In the genomic region with DNA sequence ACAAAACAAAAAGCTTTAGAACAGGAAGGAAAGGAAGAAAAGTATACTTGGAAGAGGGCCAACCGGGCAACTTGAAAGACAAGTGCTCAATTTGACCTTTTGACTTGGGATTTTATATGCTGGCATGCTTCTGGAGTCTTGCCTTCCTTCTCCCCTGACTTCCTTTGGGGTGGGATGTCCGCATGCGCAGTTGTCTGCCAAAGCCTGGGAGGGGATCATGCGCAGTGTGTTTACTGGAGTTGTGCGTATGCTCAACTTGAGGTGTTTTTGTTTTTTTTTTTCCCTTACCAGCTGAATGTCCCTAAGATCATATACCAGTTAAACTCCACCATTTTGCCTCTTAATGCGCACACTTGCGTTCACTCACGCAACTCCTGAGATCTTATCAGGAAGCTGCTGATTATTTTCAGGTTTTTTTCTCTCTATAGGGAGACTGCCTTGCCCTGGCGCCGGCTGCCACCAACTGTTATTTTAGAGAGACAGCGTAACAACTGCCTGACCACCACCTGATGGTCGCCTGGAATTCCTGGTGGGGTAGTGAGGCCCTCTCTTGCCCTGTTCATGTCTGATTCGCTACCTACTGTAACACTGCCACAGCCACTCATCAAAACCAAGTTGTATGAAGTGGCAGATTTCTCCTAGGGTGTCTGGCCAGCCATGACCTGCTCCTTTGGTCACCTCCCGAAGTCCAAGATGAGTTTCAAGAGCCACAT, we compare ENCODE assay signal across 22 cellular contexts.
"Had no signal": no experiment of that assay in that cellular context is flagged by ENCODE, and none has a peak within 500 bp of the region (broad histone marks: within the 10 kb centered on the region; RNA-seq: fewer than 3 reads in every experiment).

No MANE protein-coding gene starts in this region.

- DNase-seq: effector CD4-positive, alpha-beta T cell; endodermal cell; erythroblast; heart left ventricle; hippocampal formation; left colon; left ventricle myocardium superior; naive thymus-derived CD8-positive, alpha-beta T cell; posterior cingulate gyrus; spleen; stimulated activated CD4-positive, alpha-beta T cell treated with anti-CD3 and anti-CD28 coated beads, Interleukin-15, amount 100 ng/mL, for 24 hours; stimulated activated CD4-positive, alpha-beta T cell treated with anti-CD3 and anti-CD28 coated beads, Interleukin-1b, Interleukin-23, amount 100 ng/mL, for 48 hours; stimulated activated CD4-positive, alpha-beta T cell treated with anti-CD3 and anti-CD28 coated beads, Interleukin-4, amount 100 ng/mL, for 24 hours; stimulated activated naive B cell treated with anti-CD40 and anti-IgM and Interleukin-4, amounts not matched to agents 10 μg/mL and 1 μg/mL and 100 μg/mL, for 72 hours; stimulated activated naive CD8-positive, alpha-beta T cell treated with anti-CD3 and anti-CD28 coated beads, Interleukin-15, amount 100 ng/mL, for 72 hours; testis; transverse colon had no signal

- H3K9me3 ChIP-seq: heart left ventricle, neutrophil, spleen, testis, transverse colon had no signal

- FAIRE-seq: endothelial cell of umbilical vein, frontal cortex had no signal

- H3K27ac Mint-ChIP-seq: endodermal cell; naive thymus-derived CD8-positive, alpha-beta T cell; stimulated activated naive B cell treated with anti-CD40 and anti-IgM and Interleukin-4, amounts not matched to agents 10 μg/mL and 1 μg/mL and 100 μg/mL, for 72 hours; stimulated activated naive CD8-positive, alpha-beta T cell treated with anti-CD3 and anti-CD28 coated beads, Interleukin-15, amount 100 ng/mL, for 72 hours had no signal

- H3K4me3 ChIP-seq: coronary artery, heart left ventricle, spleen, testis, transverse colon had no signal

- ATAC-seq: heart left ventricle; left colon; left ventricle myocardium superior; naive thymus-derived CD8-positive, alpha-beta T cell; sciatic nerve; stimulated activated naive B cell treated with anti-CD40 and anti-IgM and Interleukin-4, amounts not matched to agents 10 μg/mL and 1 μg/mL and 100 μg/mL, for 72 hours; stimulated activated naive CD8-positive, alpha-beta T cell treated with anti-CD3 and anti-CD28 coated beads, Interleukin-15, amount 100 ng/mL, for 72 hours had no signal

- H3K27ac ChIP-seq: coronary artery, heart left ventricle, neutrophil, spleen, testis had no signal

- H3K36me3 ChIP-seq: heart left ventricle, neutrophil, spleen, transverse colon had no signal

- H3K4me1 ChIP-seq: heart left ventricle, testis, transverse colon had no signal

- H3K27me3 ChIP-seq: heart left ventricle, spleen, testis, transverse colon had no signal

- H3K4me3 Mint-ChIP-seq: endodermal cell; naive thymus-derived CD8-positive, alpha-beta T cell; stimulated activated naive B cell treated with anti-CD40 and anti-IgM and Interleukin-4, amounts not matched to agents 10 μg/mL and 1 μg/mL and 100 μg/mL, for 72 hours; stimulated activated naive CD8-positive, alpha-beta T cell treated with anti-CD3 and anti-CD28 coated beads, Interleukin-15, amount 100 ng/mL, for 72 hours had no signal

- H3K36me3 Mint-ChIP-seq: naive thymus-derived CD8-positive, alpha-beta T cell; stimulated activated naive B cell treated with anti-CD40 and anti-IgM and Interleukin-4, amounts not matched to agents 10 μg/mL and 1 μg/mL and 100 μg/mL, for 72 hours had no signal

- H3K9me3 Mint-ChIP-seq: endodermal cell; naive thymus-derived CD8-positive, alpha-beta T cell; stimulated activated naive B cell treated with anti-CD40 and anti-IgM and Interleukin-4, amounts not matched to agents 10 μg/mL and 1 μg/mL and 100 μg/mL, for 72 hours; stimulated activated naive CD8-positive, alpha-beta T cell treated with anti-CD3 and anti-CD28 coated beads, Interleukin-15, amount 100 ng/mL, for 72 hours had no signal
